Comparison of ENCODE assay signal across 37 cellular contexts in genomic region chr7:77254429-77254828, GRCh38. TPM values are rescaled to one million over a fixed set of nuclear protein-coding genes. Genes with fewer than 3 reads are reported as not detected.
"Had no signal": no experiment of that assay in that cellular context is flagged by ENCODE, and none has a peak within 500 bp of the region (broad histone marks: within the 10 kb centered on the region; RNA-seq: fewer than 3 reads in every experiment).

No MANE protein-coding gene starts in this region.

- ATAC-seq: activated CD8-positive, alpha-beta T cell treated with anti-CD3 and anti-CD28 coated beads for 36 hours; activated naive CD8-positive, alpha-beta T cell treated with anti-CD3 and anti-CD28 coated beads, Interleukin-2, amount 50 U/mL, for 24 hours; activated T-cell treated with anti-CD3 and anti-CD28 coated beads, Interleukin-2, amount 50 U/mL, for 4 hours; activated T-cell treated with anti-CD3 and anti-CD28 coated beads, Interleukin-2, amount 50 U/mL, for 72 hours; activated T-helper 17 cell treated with anti-CD3 and anti-CD28 coated beads, Interleukin-2, amount 50 U/mL, for 72 hours; body of pancreas had no signal

- DNase-seq: activated B cell treated with CpG ODN at 0.5 μM for 24 hours; activated CD4-positive, alpha-beta memory T cell treated with anti-CD3 and anti-CD28 coated beads for 36 hours; activated CD4-positive, alpha-beta T cell treated with anti-CD3 and anti-CD28 coated beads for 4 hours; activated CD4-positive, alpha-beta T cell treated with anti-CD3 and anti-CD28 coated beads, Interleukin-2, amount 10 ng/mL, durations not matched to agents 24 days and 14 days; activated CD4-positive, alpha-beta T cell treated with anti-CD3 and anti-CD28 coated beads, Interleukin-2, amount 50 U/mL, for 1 hour; activated CD4-positive, alpha-beta T cell treated with anti-CD3 and anti-CD28 coated beads, Interleukin-2, amount 50 U/mL, for 4 hours; activated CD4-positive, CD25-positive, alpha-beta regulatory T cell treated with anti-CD3 and anti-CD28 coated beads, Interleukin-2, amount 50 U/mL, for 72 hours; activated CD8-positive, alpha-beta memory T cell treated with anti-CD3 and anti-CD28 coated beads, Interleukin-2, amount 50 U/mL, for 4 hours; activated CD8-positive, alpha-beta T cell treated with anti-CD3 and anti-CD28 coated beads for 36 hours; activated effector memory CD4-positive, alpha-beta T cell treated with anti-CD3 and anti-CD28 coated beads, Interleukin-2, amount 50 U/mL, for 16 hours; activated naive CD4-positive, alpha-beta T cell treated with anti-CD3 and anti-CD28 coated beads, Interleukin-2, amount 10 ng/mL, durations not matched to agents 7 days and 5 days; activated naive CD4-positive, alpha-beta T cell treated with Interleukin-2 at 50 U/mL for 16 hours; activated naive CD8-positive, alpha-beta T cell treated with anti-CD3 and anti-CD28 coated beads, Interleukin-2, amount 10 ng/mL, durations not matched to agents 7 days and 5 days; activated naive CD8-positive, alpha-beta T cell treated with anti-CD3 and anti-CD28 coated beads, Interleukin-2, amount 50 U/mL, for 24 hours; activated T-cell treated with anti-CD3 and anti-CD28 coated beads for 4 hours; activated T-cell treated with anti-CD3 and anti-CD28 coated beads, Interleukin-2, amount 50 U/mL, for 1 hour; activated T-cell treated with anti-CD3 and anti-CD28 coated beads, Interleukin-2, amount 50 U/mL, for 4 hours; activated T-cell treated with anti-CD3 and anti-CD28 coated beads, Interleukin-2, amount 50 U/mL, for 72 hours; adrenal gland; amniotic stem cell; aorta; body of pancreas; brain microvascular endothelial cell; central memory CD4-positive, alpha-beta T cell; T-helper 1 cell; T-helper 2 cell; T-helper 9 cell had no signal

- H3K27ac ChIP-seq: adrenal gland, body of pancreas, brain microvascular endothelial cell, breast epithelium, VCaP had no signal

- FAIRE-seq: astrocyte, TTC549 had no signal

- H3K27me3 Mint-ChIP-seq: activated B cell treated with CpG ODN at 0.5 μM for 24 hours; activated CD4-positive, alpha-beta memory T cell treated with anti-CD3 and anti-CD28 coated beads for 36 hours; activated CD8-positive, alpha-beta T cell treated with anti-CD3 and anti-CD28 coated beads for 36 hours; activated naive CD4-positive, alpha-beta T cell treated with anti-CD3 and anti-CD28 coated beads, Interleukin-2, amount 50 U/mL, for 24 hours; activated naive CD8-positive, alpha-beta T cell; activated naive CD8-positive, alpha-beta T cell treated with anti-CD3 and anti-CD28 coated beads, Interleukin-2, amount 50 U/mL, for 24 hours; activated T-helper 17 cell treated with anti-CD3 and anti-CD28 coated beads, Interleukin-2, amount 50 U/mL, for 72 hours had no signal

- H3K4me3 Mint-ChIP-seq: activated B cell treated with CpG ODN at 0.5 μM for 24 hours; activated CD4-positive, alpha-beta memory T cell treated with anti-CD3 and anti-CD28 coated beads for 36 hours; activated CD4-positive, alpha-beta T cell treated with anti-CD3 and anti-CD28 coated beads, Interleukin-2, amount 10 ng/mL, durations not matched to agents 24 days and 14 days; activated CD8-positive, alpha-beta T cell treated with anti-CD3 and anti-CD28 coated beads for 36 hours; activated naive CD4-positive, alpha-beta T cell treated with anti-CD3 and anti-CD28 coated beads, Interleukin-2, amount 10 ng/mL, durations not matched to agents 7 days and 5 days; activated naive CD4-positive, alpha-beta T cell treated with anti-CD3 and anti-CD28 coated beads, Interleukin-2, amount 50 U/mL, for 24 hours; activated naive CD8-positive, alpha-beta T cell; activated naive CD8-positive, alpha-beta T cell treated with anti-CD3 and anti-CD28 coated beads, Interleukin-2, amount 10 ng/mL, durations not matched to agents 7 days and 5 days; activated naive CD8-positive, alpha-beta T cell treated with anti-CD3 and anti-CD28 coated beads, Interleukin-2, amount 50 U/mL, for 24 hours; activated T-cell treated with anti-CD3 and anti-CD28 coated beads, Interleukin-2, amount 50 U/mL, for 4 hours; activated T-cell treated with anti-CD3 and anti-CD28 coated beads, Interleukin-2, amount 50 U/mL, for 72 hours; activated T-helper 1 cell treated with anti-CD3 and anti-CD28 coated beads, Interleukin-12 subunit alpha, Interleukin-12 subunit beta, Interleukin-2, Interleukin-4 antibody, amounts not matched to agents 30 ng/mL and 10 ng/mL and 1 ng/mL, durations not matched to agents 14 hours and 24 hours and 36 hours; activated T-helper 17 cell treated with anti-CD3 and anti-CD28 coated beads, Interleukin-2, amount 50 U/mL, for 72 hours; T-helper 1 cell treated with Interleukin-12 subunit alpha and Interleukin-12 subunit beta and Interleukin-4 antibody, amounts not matched to agents 30 μg/mL and 1 μg/mL, for 36 hours; T-helper 2 cell treated with Interferon-gamma antibody and Interleukin-4, amounts not matched to agents 5 μg/mL and 100 μg/mL, for 36 hours had no signal

- H3K4me1 ChIP-seq: adrenal gland, body of pancreas, breast epithelium had no signal

- H3K4me3 ChIP-seq: adrenal gland, body of pancreas, breast epithelium had no signal

- H3K27me3 ChIP-seq: adrenal gland, body of pancreas, brain microvascular endothelial cell, breast epithelium had no signal

- H3K36me3 Mint-ChIP-seq: activated CD4-positive, alpha-beta memory T cell treated with anti-CD3 and anti-CD28 coated beads for 36 hours; activated naive CD4-positive, alpha-beta T cell treated with anti-CD3 and anti-CD28 coated beads, Interleukin-2, amount 10 ng/mL, durations not matched to agents 7 days and 5 days; activated naive CD8-positive, alpha-beta T cell; activated naive CD8-positive, alpha-beta T cell treated with anti-CD3 and anti-CD28 coated beads, Interleukin-2, amount 10 ng/mL, durations not matched to agents 7 days and 5 days had no signal

- H3K9me3 ChIP-seq: adrenal gland, body of pancreas, breast epithelium had no signal

- H3K27ac Mint-ChIP-seq: activated B cell treated with CpG ODN at 0.5 μM for 24 hours; activated CD4-positive, alpha-beta memory T cell treated with anti-CD3 and anti-CD28 coated beads for 36 hours; activated CD4-positive, alpha-beta T cell treated with anti-CD3 and anti-CD28 coated beads, Interleukin-2, amount 10 ng/mL, durations not matched to agents 24 days and 14 days; activated CD8-positive, alpha-beta T cell treated with anti-CD3 and anti-CD28 coated beads for 36 hours; activated naive CD4-positive, alpha-beta T cell treated with anti-CD3 and anti-CD28 coated beads, Interleukin-2, amount 10 ng/mL, durations not matched to agents 7 days and 5 days; activated naive CD4-positive, alpha-beta T cell treated with anti-CD3 and anti-CD28 coated beads, Interleukin-2, amount 50 U/mL, for 24 hours; activated naive CD8-positive, alpha-beta T cell; activated naive CD8-positive, alpha-beta T cell treated with anti-CD3 and anti-CD28 coated beads, Interleukin-2, amount 10 ng/mL, durations not matched to agents 7 days and 5 days; activated naive CD8-positive, alpha-beta T cell treated with anti-CD3 and anti-CD28 coated beads, Interleukin-2, amount 50 U/mL, for 24 hours; activated T-cell treated with anti-CD3 and anti-CD28 coated beads, Interleukin-2, amount 50 U/mL, for 72 hours; activated T-helper 1 cell treated with anti-CD3 and anti-CD28 coated beads, Interleukin-12 subunit alpha, Interleukin-12 subunit beta, Interleukin-2, Interleukin-4 antibody, amounts not matched to agents 30 ng/mL and 10 ng/mL and 1 ng/mL, durations not matched to agents 14 hours and 24 hours and 36 hours; activated T-helper 17 cell treated with anti-CD3 and anti-CD28 coated beads, Interleukin-2, amount 50 U/mL, for 72 hours; T-helper 1 cell treated with Interleukin-12 subunit alpha and Interleukin-12 subunit beta and Interleukin-4 antibody, amounts not matched to agents 30 μg/mL and 1 μg/mL, for 36 hours; T-helper 2 cell treated with Interferon-gamma antibody and Interleukin-4, amounts not matched to agents 5 μg/mL and 100 μg/mL, for 36 hours had no signal

- H3K4me1 Mint-ChIP-seq: activated B cell treated with CpG ODN at 0.5 μM for 24 hours; activated CD4-positive, alpha-beta T cell treated with anti-CD3 and anti-CD28 coated beads, Interleukin-2, amount 10 ng/mL, durations not matched to agents 24 days and 14 days; activated naive CD4-positive, alpha-beta T cell treated with anti-CD3 and anti-CD28 coated beads, Interleukin-2, amount 10 ng/mL, durations not matched to agents 7 days and 5 days; activated naive CD4-positive, alpha-beta T cell treated with anti-CD3 and anti-CD28 coated beads, Interleukin-2, amount 50 U/mL, for 24 hours; activated naive CD8-positive, alpha-beta T cell treated with anti-CD3 and anti-CD28 coated beads, Interleukin-2, amount 10 ng/mL, durations not matched to agents 7 days and 5 days; activated naive CD8-positive, alpha-beta T cell treated with anti-CD3 and anti-CD28 coated beads, Interleukin-2, amount 50 U/mL, for 24 hours; activated T-helper 17 cell treated with anti-CD3 and anti-CD28 coated beads, Interleukin-2, amount 50 U/mL, for 72 hours had no signal

- H3K9me3 Mint-ChIP-seq: activated B cell treated with CpG ODN at 0.5 μM for 24 hours; activated CD4-positive, alpha-beta memory T cell treated with anti-CD3 and anti-CD28 coated beads for 36 hours; activated CD4-positive, alpha-beta T cell treated with anti-CD3 and anti-CD28 coated beads, Interleukin-2, amount 10 ng/mL, durations not matched to agents 24 days and 14 days; activated CD8-positive, alpha-beta T cell treated with anti-CD3 and anti-CD28 coated beads for 36 hours; activated naive CD4-positive, alpha-beta T cell treated with anti-CD3 and anti-CD28 coated beads, Interleukin-2, amount 10 ng/mL, durations not matched to agents 7 days and 5 days; activated naive CD4-positive, alpha-beta T cell treated with anti-CD3 and anti-CD28 coated beads, Interleukin-2, amount 50 U/mL, for 24 hours; activated naive CD8-positive, alpha-beta T cell treated with anti-CD3 and anti-CD28 coated beads, Interleukin-2, amount 10 ng/mL, durations not matched to agents 7 days and 5 days; activated naive CD8-positive, alpha-beta T cell treated with anti-CD3 and anti-CD28 coated beads, Interleukin-2, amount 50 U/mL, for 24 hours; activated T-cell treated with anti-CD3 and anti-CD28 coated beads, Interleukin-2, amount 50 U/mL, for 4 hours; activated T-cell treated with anti-CD3 and anti-CD28 coated beads, Interleukin-2, amount 50 U/mL, for 72 hours; activated T-helper 1 cell treated with anti-CD3 and anti-CD28 coated beads, Interleukin-12 subunit alpha, Interleukin-12 subunit beta, Interleukin-2, Interleukin-4 antibody, amounts not matched to agents 30 ng/mL and 10 ng/mL and 1 ng/mL, durations not matched to agents 14 hours and 24 hours and 36 hours; activated T-helper 17 cell treated with anti-CD3 and anti-CD28 coated beads, Interleukin-2, amount 50 U/mL, for 72 hours; T-helper 1 cell treated with Interleukin-12 subunit alpha and Interleukin-12 subunit beta and Interleukin-4 antibody, amounts not matched to agents 30 μg/mL and 1 μg/mL, for 36 hours; T-helper 2 cell treated with Interferon-gamma antibody and Interleukin-4, amounts not matched to agents 5 μg/mL and 100 μg/mL, for 36 hours had no signal

- H3K36me3 ChIP-seq: adrenal gland, brain microvascular endothelial cell, breast epithelium had no signal

RNA-seq across cellular contexts. Expression of gene FGL2, which starts 54.8 kb away (rescaled TPM):
- total RNA-seq: astrocyte had no signal
